8 cellular contexts compared by ENCODE assay signal in genomic region chr9:37303242-37303641, GRCh38.
A peak's percentile ranks its signal among the peaks of the same experiment; 100 is the strongest.
DNase-seq lines count a peak whose midpoint lies in the region; ATAC-seq and TF ChIP-seq lines count a peak whose summit lies in the region.
"Not testable (repeated sequence)": the region's sequence is repeated elsewhere in the genome, so short reads cannot be mapped to it uniquely, and the experiment has no call there.

No MANE protein-coding gene starts in this region.

- not testable (repeated sequence) for H3K27me3 Mint-ChIP-seq in CD8-positive, alpha-beta memory T cell; activated CD4-positive, alpha-beta T cell treated with anti-CD3 and anti-CD28 coated beads, Interleukin-2, amount 10 ng/mL, durations not matched to agents 7 days and 5 days; activated naive CD4-positive, alpha-beta T cell treated with anti-CD3 and anti-CD28 coated beads for 36 hours (ENCODE audit: low read depth); activated naive CD8-positive, alpha-beta T cell treated with anti-CD3 and anti-CD28 coated beads, Interleukin-2, amount 50 U/mL, for 24 hours; naive thymus-derived CD4-positive, alpha-beta T cell; stimulated activated naive B cell treated with anti-CD40 and anti-IgM and Interleukin-4, amounts not matched to agents 10 μg/mL and 1 μg/mL and 100 μg/mL, for 72 hours

- H3K36me3 ChIP-seq in CD8-positive, alpha-beta memory T cell (ENCODE audit: insufficient read depth, low read length) = not testable (repeated sequence)
- H3K36me3 ChIP-seq in Loucy (ENCODE audit: insufficient read depth, low read length) = peaks cover 28% of the 10 kb centered on the region; the same call in 1 of the 2 replicates
- H3K36me3 ChIP-seq in SU-DHL-6 (ENCODE audit: low read length) = peaks cover 30% of the 10 kb centered on the region
- peaks cover 0 to 24% (median 0%) of the 10 kb centered on the region in 3 experiments for H3K36me3 ChIP-seq in naive thymus-derived CD4-positive, alpha-beta T cell (ENCODE audit: control insufficient read depth in 2 of 3, insufficient read depth in 3 of 3, low read length in 3 of 3)

- peaks cover 39% of the 10 kb centered on the region for H3K4me1 ChIP-seq in CD8-positive, alpha-beta memory T cell (ENCODE audit: insufficient read depth, low read length)
- peaks cover 68% of the 10 kb centered on the region for H3K4me1 ChIP-seq in Loucy (ENCODE audit: insufficient read depth, low read length, poor library complexity, severe bottlenecking)
- H3K4me1 ChIP-seq in naive thymus-derived CD4-positive, alpha-beta T cell (ENCODE audit: control insufficient read depth in 2 of 2, insufficient read depth in 2 of 2, low read length in 2 of 2) = peaks cover 25 to 37% of the 10 kb centered on the region in 2 donors

- not testable (repeated sequence) for H3K27me3 ChIP-seq in CD8-positive, alpha-beta memory T cell (ENCODE audit: insufficient read depth, low read length, poor library complexity, severe bottlenecking); Loucy (ENCODE audit: insufficient read depth, low read length, poor library complexity, severe bottlenecking); SU-DHL-6 (ENCODE audit: low read length); naive thymus-derived CD4-positive, alpha-beta T cell (ENCODE audit: control insufficient read depth in 2 of 2, insufficient read depth in 2 of 2, low read length in 2 of 2)

- peak overlapping the region in 5 of 7 donors; percentile 59 to 75 (median 63) for H3K4me3 Mint-ChIP-seq in CD8-positive, alpha-beta memory T cell
- H3K4me3 Mint-ChIP-seq in activated CD4-positive, alpha-beta T cell treated with anti-CD3 and anti-CD28 coated beads, Interleukin-2, amount 10 ng/mL, durations not matched to agents 7 days and 5 days; activated naive CD4-positive, alpha-beta T cell treated with anti-CD3 and anti-CD28 coated beads for 36 hours: not testable (repeated sequence)
- H3K4me3 Mint-ChIP-seq in activated naive CD8-positive, alpha-beta T cell treated with anti-CD3 and anti-CD28 coated beads, Interleukin-2, amount 50 U/mL, for 24 hours = peak overlapping the region; percentile 52
- peak overlapping the region in 2 of 10 donors; percentile 67 to 78 for H3K4me3 Mint-ChIP-seq in naive thymus-derived CD4-positive, alpha-beta T cell
- H3K4me3 Mint-ChIP-seq in stimulated activated naive B cell treated with anti-CD40 and anti-IgM and Interleukin-4, amounts not matched to agents 10 μg/mL and 1 μg/mL and 100 μg/mL, for 72 hours = peak overlapping the region; percentile 57 to 67

- not testable (repeated sequence) for H2AFZ ChIP-seq in Loucy (ENCODE audit: low read length); SU-DHL-6 (ENCODE audit: low read depth, low read length, severe bottlenecking)

- POLR2A ChIA-PET in CD8-positive, alpha-beta memory T cell (lab: Charles Lee) = interaction anchor here (0.6 to 0.7 kb wide), 2 partner anchors 116 to 276 kb away, joined by 3 read pairs; no protein-coding TSS in a partner anchor
- POLR2A ChIA-PET in activated CD4-positive, alpha-beta T cell treated with anti-CD3 and anti-CD28 coated beads, Interleukin-2, amount 10 ng/mL, durations not matched to agents 7 days and 5 days (lab: Charles Lee); naive thymus-derived CD4-positive, alpha-beta T cell (lab: Charles Lee): not testable (repeated sequence)

- H3K9ac ChIP-seq in Loucy (ENCODE audit: low read depth, low read length, poor library complexity, severe bottlenecking) (peak overlapping the region; percentile 74), SU-DHL-6 (ENCODE audit: low read length) (peak overlapping the region; percentile 60)

- not testable (repeated sequence) for TF ChIP-seq CTCF in Loucy (conservative IDR thresholded peaks at IDR 0.05; ENCODE audit: low read length); SU-DHL-6 (IDR thresholded peaks at IDR 0.05; ENCODE audit: insufficient read depth, low read length, poor library complexity, severe bottlenecking)

- not testable (repeated sequence) for H3K9me3 ChIP-seq in CD8-positive, alpha-beta memory T cell (ENCODE audit: low read length); Loucy (ENCODE audit: insufficient read depth, low read depth, low read length); SU-DHL-6 (ENCODE audit: insufficient read depth, low read length); naive thymus-derived CD4-positive, alpha-beta T cell (ENCODE audit: control insufficient read depth in 2 of 3, low read length in 3 of 3)

- not testable (repeated sequence) for DNase-seq in CD8-positive, alpha-beta memory T cell; activated CD4-positive, alpha-beta T cell treated with anti-CD3 and anti-CD28 coated beads, Interleukin-2, amount 10 ng/mL, durations not matched to agents 7 days and 5 days; activated naive CD4-positive, alpha-beta T cell treated with anti-CD3 and anti-CD28 coated beads for 36 hours; activated naive CD8-positive, alpha-beta T cell treated with anti-CD3 and anti-CD28 coated beads, Interleukin-2, amount 50 U/mL, for 24 hours; naive thymus-derived CD4-positive, alpha-beta T cell; stimulated activated naive B cell treated with anti-CD40 and anti-IgM and Interleukin-4, amounts not matched to agents 10 μg/mL and 1 μg/mL and 100 μg/mL, for 72 hours

- H3K9me3 Mint-ChIP-seq in CD8-positive, alpha-beta memory T cell; activated CD4-positive, alpha-beta T cell treated with anti-CD3 and anti-CD28 coated beads, Interleukin-2, amount 10 ng/mL, durations not matched to agents 7 days and 5 days; activated naive CD4-positive, alpha-beta T cell treated with anti-CD3 and anti-CD28 coated beads for 36 hours; activated naive CD8-positive, alpha-beta T cell treated with anti-CD3 and anti-CD28 coated beads, Interleukin-2, amount 50 U/mL, for 24 hours; naive thymus-derived CD4-positive, alpha-beta T cell; stimulated activated naive B cell treated with anti-CD40 and anti-IgM and Interleukin-4, amounts not matched to agents 10 μg/mL and 1 μg/mL and 100 μg/mL, for 72 hours: not testable (repeated sequence)

- H3K27ac ChIP-seq in CD8-positive, alpha-beta memory T cell (ENCODE audit: low read depth, low read length); naive thymus-derived CD4-positive, alpha-beta T cell (ENCODE audit: low read depth, low read length): not testable (repeated sequence)
- peak overlapping the region; percentile 98 for H3K27ac ChIP-seq in SU-DHL-6 (ENCODE audit: low read depth, low read length)

- H3K79me2 ChIP-seq in Loucy (ENCODE audit: insufficient read depth, low read length) (peaks cover 53% of the 10 kb centered on the region), SU-DHL-6 (ENCODE audit: insufficient read depth, low read length) (peaks cover 82% of the 10 kb centered on the region)

- intact Hi-C loops in activated naive CD4-positive, alpha-beta T cell treated with anti-CD3 and anti-CD28 coated beads for 36 hours (cut with micrococcal nuclease) = loop anchor here (5.0 kb wide), 2 partner anchors 276 to 376 kb away; no protein-coding TSS in a partner anchor
- intact Hi-C loops in naive thymus-derived CD4-positive, alpha-beta T cell (cut with micrococcal nuclease) = loop anchor here (2.0 to 10.0 kb wide), 6 partner anchors 108 to 266 kb away; partner anchors contain the start of gene ZCCHC7 (in 1 of the 2)

- not testable (repeated sequence) for H3K9me2 ChIP-seq in Loucy (replicated peaks; ENCODE audit: low read depth, low read length); SU-DHL-6 (replicated peaks; ENCODE audit: insufficient read depth, low read length)

- H4K20me1 ChIP-seq in Loucy (ENCODE audit: insufficient read depth, low read length, poor library complexity, severe bottlenecking); SU-DHL-6 (ENCODE audit: low read depth, low read length): not testable (repeated sequence)

- ATAC-seq in activated naive CD8-positive, alpha-beta T cell treated with anti-CD3 and anti-CD28 coated beads, Interleukin-2, amount 50 U/mL, for 24 hours; naive thymus-derived CD4-positive, alpha-beta T cell: not testable (repeated sequence)
- peak; percentile 19 for ATAC-seq in stimulated activated naive B cell treated with anti-CD40 and anti-IgM and Interleukin-4, amounts not matched to agents 10 μg/mL and 1 μg/mL and 100 μg/mL, for 72 hours (replicated peaks)

- not testable (repeated sequence) for H3K4me3 ChIP-seq in CD8-positive, alpha-beta memory T cell (ENCODE audit: low read length); naive thymus-derived CD4-positive, alpha-beta T cell (ENCODE audit: low read length)
- H3K4me3 ChIP-seq in Loucy (ENCODE audit: low read length, poor library complexity, severe bottlenecking) = peak overlapping the region; percentile 64
- H3K4me3 ChIP-seq in SU-DHL-6 (ENCODE audit: insufficient read depth, low read length, poor library complexity, severe bottlenecking) = peak overlapping the region; percentile 45

- H3K4me2 ChIP-seq in Loucy (ENCODE audit: low read depth, low read length, poor library complexity, severe bottlenecking) (peak overlapping the region; percentile 83), SU-DHL-6 (ENCODE audit: low read depth, low read length, poor library complexity, severe bottlenecking) (peak overlapping the region; percentile 95)

- peaks cover 61 to 73% (median 71%) of the 10 kb centered on the region in 3 donors for H3K4me1 Mint-ChIP-seq in CD8-positive, alpha-beta memory T cell
- peaks cover 58% of the 10 kb centered on the region for H3K4me1 Mint-ChIP-seq in activated CD4-positive, alpha-beta T cell treated with anti-CD3 and anti-CD28 coated beads, Interleukin-2, amount 10 ng/mL, durations not matched to agents 7 days and 5 days
- H3K4me1 Mint-ChIP-seq in activated naive CD4-positive, alpha-beta T cell treated with anti-CD3 and anti-CD28 coated beads for 36 hours (ENCODE audit: low read depth) = peaks cover 52% of the 10 kb centered on the region
- H3K4me1 Mint-ChIP-seq in activated naive CD8-positive, alpha-beta T cell treated with anti-CD3 and anti-CD28 coated beads, Interleukin-2, amount 50 U/mL, for 24 hours = peaks cover 66% of the 10 kb centered on the region
- H3K4me1 Mint-ChIP-seq in naive thymus-derived CD4-positive, alpha-beta T cell = peaks cover 31 to 62% (median 52%) of the 10 kb centered on the region in 7 donors
- H3K4me1 Mint-ChIP-seq in stimulated activated naive B cell treated with anti-CD40 and anti-IgM and Interleukin-4, amounts not matched to agents 10 μg/mL and 1 μg/mL and 100 μg/mL, for 72 hours = peaks cover 35 to 76% of the 10 kb centered on the region in 2 donors

- peaks cover 4 to 23% (median 5%) of the 10 kb centered on the region in 3 donors for H3K36me3 Mint-ChIP-seq in CD8-positive, alpha-beta memory T cell
- H3K36me3 Mint-ChIP-seq in activated CD4-positive, alpha-beta T cell treated with anti-CD3 and anti-CD28 coated beads, Interleukin-2, amount 10 ng/mL, durations not matched to agents 7 days and 5 days (ENCODE audit: low read depth) = peaks cover 32% of the 10 kb centered on the region
- H3K36me3 Mint-ChIP-seq in activated naive CD4-positive, alpha-beta T cell treated with anti-CD3 and anti-CD28 coated beads for 36 hours (ENCODE audit: low read depth) = peaks cover 26% of the 10 kb centered on the region
- peaks cover 25% of the 10 kb centered on the region for H3K36me3 Mint-ChIP-seq in activated naive CD8-positive, alpha-beta T cell treated with anti-CD3 and anti-CD28 coated beads, Interleukin-2, amount 50 U/mL, for 24 hours (ENCODE audit: low read depth)
- H3K36me3 Mint-ChIP-seq in naive thymus-derived CD4-positive, alpha-beta T cell = peaks cover 0 to 35% (median 26%) of the 10 kb centered on the region in 5 donors
- peaks cover 36 to 51% of the 10 kb centered on the region in 2 donors for H3K36me3 Mint-ChIP-seq in stimulated activated naive B cell treated with anti-CD40 and anti-IgM and Interleukin-4, amounts not matched to agents 10 μg/mL and 1 μg/mL and 100 μg/mL, for 72 hours

- H3F3A ChIP-seq in Loucy (ENCODE audit: low read depth) (peaks cover 10% of the 10 kb centered on the region; the same call in 1 of the 2 replicates), SU-DHL-6 (ENCODE audit: insufficient read depth) (peaks cover 84% of the 10 kb centered on the region)

- H3K27ac Mint-ChIP-seq in CD8-positive, alpha-beta memory T cell = peak overlapping the region in 2 of 8 donors; percentile 18 to 32
- H3K27ac Mint-ChIP-seq in activated CD4-positive, alpha-beta T cell treated with anti-CD3 and anti-CD28 coated beads, Interleukin-2, amount 10 ng/mL, durations not matched to agents 7 days and 5 days = peak overlapping the region; percentile 89
- peak overlapping the region; percentile 54 for H3K27ac Mint-ChIP-seq in activated naive CD4-positive, alpha-beta T cell treated with anti-CD3 and anti-CD28 coated beads for 36 hours
- H3K27ac Mint-ChIP-seq in activated naive CD8-positive, alpha-beta T cell treated with anti-CD3 and anti-CD28 coated beads, Interleukin-2, amount 50 U/mL, for 24 hours = peak overlapping the region; percentile 91
- H3K27ac Mint-ChIP-seq in naive thymus-derived CD4-positive, alpha-beta T cell = peak overlapping the region in 7 of 9 donors; percentile 36 to 89 (median 53)
- H3K27ac Mint-ChIP-seq in stimulated activated naive B cell treated with anti-CD40 and anti-IgM and Interleukin-4, amounts not matched to agents 10 μg/mL and 1 μg/mL and 100 μg/mL, for 72 hours = peak overlapping the region; percentile 96

- CTCF ChIA-PET in CD8-positive, alpha-beta memory T cell (lab: Charles Lee); activated CD4-positive, alpha-beta T cell treated with anti-CD3 and anti-CD28 coated beads, Interleukin-2, amount 10 ng/mL, durations not matched to agents 7 days and 5 days (lab: Charles Lee); activated naive CD4-positive, alpha-beta T cell treated with anti-CD3 and anti-CD28 coated beads for 36 hours (lab: Charles Lee); naive thymus-derived CD4-positive, alpha-beta T cell (lab: Charles Lee): not testable (repeated sequence)
